Comparison of ENCODE assay signal across 27 cellular contexts in the genomic region with DNA sequence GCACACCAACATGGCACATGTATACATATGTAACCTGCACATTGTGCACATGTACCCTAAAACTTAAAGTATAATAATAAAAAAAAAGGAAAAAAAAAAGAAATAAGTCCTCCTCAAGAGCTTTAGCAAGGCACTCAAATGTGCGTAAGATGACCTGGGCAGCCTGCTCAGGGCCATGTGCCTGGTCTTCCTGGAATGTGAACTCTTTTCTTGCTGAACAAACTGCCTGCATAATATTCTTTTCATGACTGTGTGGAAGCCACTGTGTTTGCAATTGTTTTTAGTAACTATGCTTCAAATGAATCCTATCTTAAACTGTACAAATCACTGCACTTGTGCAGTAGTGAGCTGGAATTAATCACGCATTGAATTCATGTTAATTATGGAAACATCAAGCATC.
"Had no signal": no experiment of that assay in that cellular context is flagged by ENCODE, and none has a peak within 500 bp of the region (broad histone marks: within the 10 kb centered on the region; RNA-seq: fewer than 3 reads in every experiment).

No MANE protein-coding gene starts in this region.

- H3K27ac ChIP-seq: brain microvascular endothelial cell, coronary artery, dorsolateral prefrontal cortex had no signal

- ATAC-seq: activated naive CD4-positive, alpha-beta T cell treated with anti-CD3 and anti-CD28 coated beads, Interleukin-2, amount 50 U/mL, for 72 hours; activated T-cell treated with anti-CD3 and anti-CD28 coated beads, Interleukin-2, amount 50 U/mL, for 72 hours; esophagus mucosa; T-helper 17 cell; WTC11 had no signal

- H3K4me3 ChIP-seq: coronary artery, dorsolateral prefrontal cortex had no signal

- DNase-seq: activated CD4-positive, alpha-beta memory T cell treated with anti-CD3 and anti-CD28 coated beads, Interleukin-2, amount 10 ng/mL, durations not matched to agents 7 days and 5 days; activated CD4-positive, alpha-beta T cell treated with anti-CD3 and anti-CD28 coated beads for 1 hour; activated CD4-positive, alpha-beta T cell treated with anti-CD3 and anti-CD28 coated beads for 4 hours; activated CD4-positive, alpha-beta T cell treated with anti-CD3 and anti-CD28 coated beads, Interleukin-2, amount 10 ng/mL, durations not matched to agents 7 days and 5 days; activated CD4-positive, alpha-beta T cell treated with anti-CD3 and anti-CD28 coated beads, Interleukin-2, amount 50 U/mL, for 4 hours; activated CD8-positive, alpha-beta memory T cell treated with anti-CD3 and anti-CD28 coated beads, Interleukin-2, amount 50 U/mL, for 48 hours; activated gamma-delta T cell; activated naive CD4-positive, alpha-beta T cell; activated naive CD4-positive, alpha-beta T cell treated with anti-CD3 and anti-CD28 coated beads, Interleukin-2, amount 10 ng/mL, durations not matched to agents 7 days and 5 days; activated naive CD8-positive, alpha-beta T cell treated with anti-CD3 and anti-CD28 coated beads, Interleukin-2, amount 10 ng/mL, durations not matched to agents 7 days and 5 days; activated T-cell treated with anti-CD3 and anti-CD28 coated beads for 4 hours; activated T-cell treated with anti-CD3 and anti-CD28 coated beads, Interleukin-2, amount 50 U/mL, for 24 hours; activated T-cell treated with anti-CD3 and anti-CD28 coated beads, Interleukin-2, amount 50 U/mL, for 72 hours; anterior cingulate cortex; brain microvascular endothelial cell; dorsolateral prefrontal cortex; effector memory CD4-positive, alpha-beta T cell; endodermal cell; foreskin fibroblast; glutamatergic neuron; T-helper 1 cell; T-helper 17 cell; T1000 had no signal

- H3K27me3 ChIP-seq: brain microvascular endothelial cell had no signal

- H3K36me3 ChIP-seq: brain microvascular endothelial cell had no signal
